Comparison of ENCODE assay signal across 1 cellular context in the genomic region with DNA sequence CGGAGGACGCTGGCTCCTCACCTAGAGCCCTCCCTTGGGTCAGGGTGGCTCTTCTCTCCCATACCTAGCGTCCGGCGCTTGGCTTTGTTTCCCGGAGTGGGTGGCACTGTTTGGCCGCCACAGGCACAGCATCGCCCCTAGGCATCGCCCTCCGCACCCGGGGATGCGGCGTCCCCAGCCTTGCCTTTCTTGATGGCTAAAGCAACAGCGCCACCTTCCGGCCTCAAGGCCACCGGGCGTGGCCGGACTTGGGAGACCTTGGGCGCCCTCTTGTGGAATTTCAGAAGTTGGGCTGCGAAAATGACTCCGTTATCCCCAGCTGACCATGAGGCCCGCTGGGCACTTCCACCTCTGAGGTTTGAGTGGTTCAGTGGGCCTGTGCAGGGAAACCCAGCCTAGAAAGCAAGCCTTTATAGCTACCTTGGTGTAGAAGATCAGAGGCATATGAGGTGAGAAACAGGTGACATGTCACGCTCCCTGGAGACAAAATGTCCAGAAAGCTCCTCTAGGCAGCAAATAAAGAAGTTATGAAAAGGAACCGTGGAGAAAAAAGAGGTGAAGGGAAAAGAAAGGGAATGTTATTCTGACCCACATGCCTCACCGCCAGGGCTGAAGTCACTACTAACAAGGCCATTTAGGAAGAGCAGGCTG.
TF ChIP-seq lines count a peak whose summit lies in the region.

No MANE protein-coding gene starts in this region.

TF ChIP-seq in WTC11, 78 proteins besides CTCF, POLR2A, EP300 and RAD21 (continued from another document):
- TF ChIP-seq, protein P1, sequence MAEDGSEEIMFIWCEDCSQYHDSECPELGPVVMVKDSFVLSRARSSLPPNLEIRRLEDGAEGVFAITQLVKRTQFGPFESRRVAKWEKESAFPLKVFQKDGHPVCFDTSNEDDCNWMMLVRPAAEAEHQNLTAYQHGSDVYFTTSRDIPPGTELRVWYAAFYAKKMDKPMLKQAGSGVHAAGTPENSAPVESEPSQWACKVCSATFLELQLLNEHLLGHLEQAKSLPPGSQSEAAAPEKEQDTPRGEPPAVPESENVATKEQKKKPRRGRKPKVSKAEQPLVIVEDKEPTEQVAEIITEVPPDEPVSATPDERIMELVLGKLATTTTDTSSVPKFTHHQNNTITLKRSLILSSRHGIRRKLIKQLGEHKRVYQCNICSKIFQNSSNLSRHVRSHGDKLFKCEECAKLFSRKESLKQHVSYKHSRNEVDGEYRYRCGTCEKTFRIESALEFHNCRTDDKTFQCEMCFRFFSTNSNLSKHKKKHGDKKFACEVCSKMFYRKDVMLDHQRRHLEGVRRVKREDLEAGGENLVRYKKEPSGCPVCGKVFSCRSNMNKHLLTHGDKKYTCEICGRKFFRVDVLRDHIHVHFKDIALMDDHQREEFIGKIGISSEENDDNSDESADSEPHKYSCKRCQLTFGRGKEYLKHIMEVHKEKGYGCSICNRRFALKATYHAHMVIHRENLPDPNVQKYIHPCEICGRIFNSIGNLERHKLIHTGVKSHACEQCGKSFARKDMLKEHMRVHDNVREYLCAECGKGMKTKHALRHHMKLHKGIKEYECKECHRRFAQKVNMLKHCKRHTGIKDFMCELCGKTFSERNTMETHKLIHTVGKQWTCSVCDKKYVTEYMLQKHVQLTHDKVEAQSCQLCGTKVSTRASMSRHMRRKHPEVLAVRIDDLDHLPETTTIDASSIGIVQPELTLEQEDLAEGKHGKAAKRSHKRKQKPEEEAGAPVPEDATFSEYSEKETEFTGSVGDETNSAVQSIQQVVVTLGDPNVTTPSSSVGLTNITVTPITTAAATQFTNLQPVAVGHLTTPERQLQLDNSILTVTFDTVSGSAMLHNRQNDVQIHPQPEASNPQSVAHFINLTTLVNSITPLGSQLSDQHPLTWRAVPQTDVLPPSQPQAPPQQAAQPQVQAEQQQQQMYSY (CRISPR knock-in tag; IDR thresholded peaks at IDR 0.05), result no peak
- TF ChIP-seq NFYB (CRISPR knock-in tag; conservative IDR thresholded peaks at IDR 0.05; ENCODE audit: low read depth), result no peak
- no peak for TF ChIP-seq ZNF232 (CRISPR knock-in tag; IDR thresholded peaks at IDR 0.05)
- TF ChIP-seq, protein P2, sequence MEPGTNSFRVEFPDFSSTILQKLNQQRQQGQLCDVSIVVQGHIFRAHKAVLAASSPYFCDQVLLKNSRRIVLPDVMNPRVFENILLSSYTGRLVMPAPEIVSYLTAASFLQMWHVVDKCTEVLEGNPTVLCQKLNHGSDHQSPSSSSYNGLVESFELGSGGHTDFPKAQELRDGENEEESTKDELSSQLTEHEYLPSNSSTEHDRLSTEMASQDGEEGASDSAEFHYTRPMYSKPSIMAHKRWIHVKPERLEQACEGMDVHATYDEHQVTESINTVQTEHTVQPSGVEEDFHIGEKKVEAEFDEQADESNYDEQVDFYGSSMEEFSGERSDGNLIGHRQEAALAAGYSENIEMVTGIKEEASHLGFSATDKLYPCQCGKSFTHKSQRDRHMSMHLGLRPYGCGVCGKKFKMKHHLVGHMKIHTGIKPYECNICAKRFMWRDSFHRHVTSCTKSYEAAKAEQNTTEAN (CRISPR knock-in tag; IDR thresholded peaks at IDR 0.05), result no peak
- no peak for TF ChIP-seq FOXJ3 (CRISPR knock-in tag; IDR thresholded peaks at IDR 0.05; ENCODE audit: borderline replicate concordance)
- TF ChIP-seq CREB1 (CRISPR knock-in tag; IDR thresholded peaks at IDR 0.05), result no peak
- TF ChIP-seq ZNF416 (CRISPR knock-in tag; IDR thresholded peaks at IDR 0.05), result no peak
- TF ChIP-seq, protein P3, sequence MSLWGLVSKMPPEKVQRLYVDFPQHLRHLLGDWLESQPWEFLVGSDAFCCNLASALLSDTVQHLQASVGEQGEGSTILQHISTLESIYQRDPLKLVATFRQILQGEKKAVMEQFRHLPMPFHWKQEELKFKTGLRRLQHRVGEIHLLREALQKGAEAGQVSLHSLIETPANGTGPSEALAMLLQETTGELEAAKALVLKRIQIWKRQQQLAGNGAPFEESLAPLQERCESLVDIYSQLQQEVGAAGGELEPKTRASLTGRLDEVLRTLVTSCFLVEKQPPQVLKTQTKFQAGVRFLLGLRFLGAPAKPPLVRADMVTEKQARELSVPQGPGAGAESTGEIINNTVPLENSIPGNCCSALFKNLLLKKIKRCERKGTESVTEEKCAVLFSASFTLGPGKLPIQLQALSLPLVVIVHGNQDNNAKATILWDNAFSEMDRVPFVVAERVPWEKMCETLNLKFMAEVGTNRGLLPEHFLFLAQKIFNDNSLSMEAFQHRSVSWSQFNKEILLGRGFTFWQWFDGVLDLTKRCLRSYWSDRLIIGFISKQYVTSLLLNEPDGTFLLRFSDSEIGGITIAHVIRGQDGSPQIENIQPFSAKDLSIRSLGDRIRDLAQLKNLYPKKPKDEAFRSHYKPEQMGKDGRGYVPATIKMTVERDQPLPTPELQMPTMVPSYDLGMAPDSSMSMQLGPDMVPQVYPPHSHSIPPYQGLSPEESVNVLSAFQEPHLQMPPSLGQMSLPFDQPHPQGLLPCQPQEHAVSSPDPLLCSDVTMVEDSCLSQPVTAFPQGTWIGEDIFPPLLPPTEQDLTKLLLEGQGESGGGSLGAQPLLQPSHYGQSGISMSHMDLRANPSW (CRISPR knock-in tag; conservative IDR thresholded peaks at IDR 0.05; ENCODE audit: low read depth), result no peak
- TF ChIP-seq SP1 (CRISPR knock-in tag; conservative IDR thresholded peaks at IDR 0.05), result no peak; the same call in 1 of the 2 replicates
- TF ChIP-seq, protein P4, sequence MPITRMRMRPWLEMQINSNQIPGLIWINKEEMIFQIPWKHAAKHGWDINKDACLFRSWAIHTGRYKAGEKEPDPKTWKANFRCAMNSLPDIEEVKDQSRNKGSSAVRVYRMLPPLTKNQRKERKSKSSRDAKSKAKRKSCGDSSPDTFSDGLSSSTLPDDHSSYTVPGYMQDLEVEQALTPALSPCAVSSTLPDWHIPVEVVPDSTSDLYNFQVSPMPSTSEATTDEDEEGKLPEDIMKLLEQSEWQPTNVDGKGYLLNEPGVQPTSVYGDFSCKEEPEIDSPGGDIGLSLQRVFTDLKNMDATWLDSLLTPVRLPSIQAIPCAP (CRISPR knock-in tag; IDR thresholded peaks at IDR 0.05), result no peak
- no peak for TF ChIP-seq NR3C1 (CRISPR knock-in tag; conservative IDR thresholded peaks at IDR 0.05; ENCODE audit: low read depth)
- TF ChIP-seq ZNF317 (CRISPR knock-in tag; IDR thresholded peaks at IDR 0.05; ENCODE audit: borderline replicate concordance, low read depth), result no peak
- TF ChIP-seq, protein P5, sequence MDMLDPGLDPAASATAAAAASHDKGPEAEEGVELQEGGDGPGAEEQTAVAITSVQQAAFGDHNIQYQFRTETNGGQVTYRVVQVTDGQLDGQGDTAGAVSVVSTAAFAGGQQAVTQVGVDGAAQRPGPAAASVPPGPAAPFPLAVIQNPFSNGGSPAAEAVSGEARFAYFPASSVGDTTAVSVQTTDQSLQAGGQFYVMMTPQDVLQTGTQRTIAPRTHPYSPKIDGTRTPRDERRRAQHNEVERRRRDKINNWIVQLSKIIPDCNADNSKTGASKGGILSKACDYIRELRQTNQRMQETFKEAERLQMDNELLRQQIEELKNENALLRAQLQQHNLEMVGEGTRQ (CRISPR knock-in tag; IDR thresholded peaks at IDR 0.05), result 0 out of 2 replicates have a peak, but pooled peaks have one; percentile 27
- no peak for TF ChIP-seq ZNF121 (CRISPR knock-in tag; IDR thresholded peaks at IDR 0.05)
- no peak for TF ChIP-seq RELA (CRISPR knock-in tag; IDR thresholded peaks at IDR 0.05; ENCODE audit: borderline replicate concordance)
- TF ChIP-seq, protein P6, sequence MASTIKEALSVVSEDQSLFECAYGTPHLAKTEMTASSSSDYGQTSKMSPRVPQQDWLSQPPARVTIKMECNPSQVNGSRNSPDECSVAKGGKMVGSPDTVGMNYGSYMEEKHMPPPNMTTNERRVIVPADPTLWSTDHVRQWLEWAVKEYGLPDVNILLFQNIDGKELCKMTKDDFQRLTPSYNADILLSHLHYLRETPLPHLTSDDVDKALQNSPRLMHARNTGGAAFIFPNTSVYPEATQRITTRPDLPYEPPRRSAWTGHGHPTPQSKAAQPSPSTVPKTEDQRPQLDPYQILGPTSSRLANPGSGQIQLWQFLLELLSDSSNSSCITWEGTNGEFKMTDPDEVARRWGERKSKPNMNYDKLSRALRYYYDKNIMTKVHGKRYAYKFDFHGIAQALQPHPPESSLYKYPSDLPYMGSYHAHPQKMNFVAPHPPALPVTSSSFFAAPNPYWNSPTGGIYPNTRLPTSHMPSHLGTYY (CRISPR knock-in tag; IDR thresholded peaks at IDR 0.05), result no peak
- TF ChIP-seq CREM (CRISPR knock-in tag; IDR thresholded peaks at IDR 0.05), result no peak
- no peak for TF ChIP-seq ELF4 (CRISPR knock-in tag; IDR thresholded peaks at IDR 0.05; ENCODE audit: low read depth)
- TF ChIP-seq, protein P7, sequence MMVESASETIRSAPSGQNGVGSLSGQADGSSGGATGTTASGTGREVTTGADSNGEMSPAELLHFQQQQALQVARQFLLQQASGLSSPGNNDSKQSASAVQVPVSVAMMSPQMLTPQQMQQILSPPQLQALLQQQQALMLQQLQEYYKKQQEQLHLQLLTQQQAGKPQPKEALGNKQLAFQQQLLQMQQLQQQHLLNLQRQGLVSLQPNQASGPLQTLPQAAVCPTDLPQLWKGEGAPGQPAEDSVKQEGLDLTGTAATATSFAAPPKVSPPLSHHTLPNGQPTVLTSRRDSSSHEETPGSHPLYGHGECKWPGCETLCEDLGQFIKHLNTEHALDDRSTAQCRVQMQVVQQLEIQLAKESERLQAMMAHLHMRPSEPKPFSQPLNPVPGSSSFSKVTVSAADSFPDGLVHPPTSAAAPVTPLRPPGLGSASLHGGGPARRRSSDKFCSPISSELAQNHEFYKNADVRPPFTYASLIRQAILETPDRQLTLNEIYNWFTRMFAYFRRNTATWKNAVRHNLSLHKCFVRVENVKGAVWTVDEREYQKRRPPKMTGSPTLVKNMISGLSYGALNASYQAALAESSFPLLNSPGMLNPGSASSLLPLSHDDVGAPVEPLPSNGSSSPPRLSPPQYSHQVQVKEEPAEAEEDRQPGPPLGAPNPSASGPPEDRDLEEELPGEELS (CRISPR knock-in tag; IDR thresholded peaks at IDR 0.05), result no peak
- TF ChIP-seq NFE2L1 (CRISPR knock-in tag; IDR thresholded peaks at IDR 0.05), result no peak
- no peak for TF ChIP-seq ZNF263 (CRISPR knock-in tag; IDR thresholded peaks at IDR 0.05; ENCODE audit: low read depth)
- TF ChIP-seq SOX15 (CRISPR knock-in tag; IDR thresholded peaks at IDR 0.05), result no peak
- TF ChIP-seq, protein P8, sequence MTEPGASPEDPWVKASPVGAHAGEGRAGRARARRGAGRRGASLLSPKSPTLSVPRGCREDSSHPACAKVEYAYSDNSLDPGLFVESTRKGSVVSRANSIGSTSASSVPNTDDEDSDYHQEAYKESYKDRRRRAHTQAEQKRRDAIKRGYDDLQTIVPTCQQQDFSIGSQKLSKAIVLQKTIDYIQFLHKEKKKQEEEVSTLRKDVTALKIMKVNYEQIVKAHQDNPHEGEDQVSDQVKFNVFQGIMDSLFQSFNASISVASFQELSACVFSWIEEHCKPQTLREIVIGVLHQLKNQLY (CRISPR knock-in tag; IDR thresholded peaks at IDR 0.05), result no peak
- no peak for TF ChIP-seq SMAD3 (CRISPR knock-in tag; IDR thresholded peaks at IDR 0.05; ENCODE audit: borderline replicate concordance)
- TF ChIP-seq, protein P9, sequence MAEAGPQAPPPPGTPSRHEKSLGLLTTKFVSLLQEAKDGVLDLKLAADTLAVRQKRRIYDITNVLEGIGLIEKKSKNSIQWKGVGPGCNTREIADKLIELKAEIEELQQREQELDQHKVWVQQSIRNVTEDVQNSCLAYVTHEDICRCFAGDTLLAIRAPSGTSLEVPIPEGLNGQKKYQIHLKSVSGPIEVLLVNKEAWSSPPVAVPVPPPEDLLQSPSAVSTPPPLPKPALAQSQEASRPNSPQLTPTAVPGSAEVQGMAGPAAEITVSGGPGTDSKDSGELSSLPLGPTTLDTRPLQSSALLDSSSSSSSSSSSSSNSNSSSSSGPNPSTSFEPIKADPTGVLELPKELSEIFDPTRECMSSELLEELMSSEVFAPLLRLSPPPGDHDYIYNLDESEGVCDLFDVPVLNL (CRISPR knock-in tag; IDR thresholded peaks at IDR 0.05; ENCODE audit: borderline replicate concordance, low read depth), result no peak
- TF ChIP-seq FOXK1 (CRISPR knock-in tag; IDR thresholded peaks at IDR 0.05), result no peak
- no peak for TF ChIP-seq JUN (CRISPR knock-in tag; IDR thresholded peaks at IDR 0.05)
- TF ChIP-seq OVOL2 (CRISPR knock-in tag; IDR thresholded peaks at IDR 0.05; ENCODE audit: borderline replicate concordance), result no peak
- no peak for TF ChIP-seq EMX1 (CRISPR knock-in tag; IDR thresholded peaks at IDR 0.05)
- TF ChIP-seq, protein P10, sequence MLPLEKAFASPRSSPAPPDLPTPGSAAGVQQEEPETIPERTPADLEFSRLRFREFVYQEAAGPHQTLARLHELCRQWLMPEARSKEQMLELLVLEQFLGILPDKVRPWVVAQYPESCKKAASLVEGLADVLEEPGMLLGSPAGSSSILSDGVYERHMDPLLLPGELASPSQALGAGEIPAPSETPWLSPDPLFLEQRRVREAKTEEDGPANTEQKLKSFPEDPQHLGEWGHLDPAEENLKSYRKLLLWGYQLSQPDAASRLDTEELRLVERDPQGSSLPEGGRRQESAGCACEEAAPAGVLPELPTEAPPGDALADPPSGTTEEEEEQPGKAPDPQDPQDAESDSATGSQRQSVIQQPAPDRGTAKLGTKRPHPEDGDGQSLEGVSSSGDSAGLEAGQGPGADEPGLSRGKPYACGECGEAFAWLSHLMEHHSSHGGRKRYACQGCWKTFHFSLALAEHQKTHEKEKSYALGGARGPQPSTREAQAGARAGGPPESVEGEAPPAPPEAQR (CRISPR knock-in tag; IDR thresholded peaks at IDR 0.05), result no peak
TF ChIP-seq in WTC11: peak in this region for 9.
